29 cellular contexts compared by ENCODE assay signal in genomic region chr2:188416367-188416766, GRCh38.
DNase-seq lines count a peak whose midpoint lies in the region; ATAC-seq and TF ChIP-seq lines count a peak whose summit lies in the region.
"Had no signal": no experiment of that assay in that cellular context is flagged by ENCODE, and none has a peak within 500 bp of the region (broad histone marks: within the 10 kb centered on the region; RNA-seq: fewer than 3 reads in every experiment).

No MANE protein-coding gene starts in this region.

- TF ChIP-seq EP300 in esophagus muscularis mucosa (IDR thresholded peaks at IDR 0.05), result no peak

- no peaks in the 10 kb centered on the region for H4K20me1 ChIP-seq in OCI-LY3 (ENCODE audit: insufficient read depth, low read length)

- H3K4me1 ChIP-seq in OCI-LY3 (ENCODE audit: low read length) (peaks cover 9% of the 10 kb centered on the region), mesodermal cell (ENCODE audit: control insufficient read depth, insufficient read depth, low read length, poor library complexity, severe bottlenecking) (no peaks in the 10 kb centered on the region), esophagus muscularis mucosa (peaks cover 0 to 14% (median 5%) of the 10 kb centered on the region in 4 donors), left lung (peaks cover 0 to 5% of the 10 kb centered on the region in 2 donors)
- H3K4me1 ChIP-seq: breast epithelium, parathyroid adenoma, right lobe of liver had no signal

- H3K9ac ChIP-seq in OCI-LY3 (ENCODE audit: low read length), result no peak overlapping the region
- H3K9ac ChIP-seq: GM23248, parathyroid adenoma had no signal

- H3K36me3 ChIP-seq in OCI-LY3 (replicated peaks; ENCODE audit: low read depth, low read length) (no peaks in the 10 kb centered on the region), mesodermal cell (ENCODE audit: control insufficient read depth, insufficient read depth, low read length) (peaks cover 4% of the 10 kb centered on the region), esophagus muscularis mucosa (no peaks in the 10 kb centered on the region), left lung (no peaks in the 10 kb centered on the region)
- H3K36me3 ChIP-seq: breast epithelium, right lobe of liver had no signal

- H2AFZ ChIP-seq in OCI-LY3 (ENCODE audit: low read depth, low read length), result peak overlapping the region; percentile 40; the same call in 1 of the 2 replicates
- H2AFZ ChIP-seq: GM23248, parathyroid adenoma had no signal

- H3K79me2 ChIP-seq in OCI-LY3 (ENCODE audit: low read length), result no peaks in the 10 kb centered on the region
- H3K79me2 ChIP-seq: parathyroid adenoma had no signal

- no peak overlapping the region for H3K4me2 ChIP-seq in OCI-LY3 (ENCODE audit: low read length)

- H3K4me3 ChIP-seq in OCI-LY3 (ENCODE audit: low read length) (no peak overlapping the region), mesodermal cell (ENCODE audit: extremely low read depth, insufficient read depth, low read length, poor library complexity, severe bottlenecking) (no peak overlapping the region), esophagus muscularis mucosa (no peak overlapping the region), left lung (no peak overlapping the region)
- H3K4me3 ChIP-seq: breast epithelium, GM23248, mucosa of descending colon, right lobe of liver had no signal

- no peak for TF ChIP-seq CTCF in 22Rv1 (IDR thresholded peaks at IDR 0.05)
- TF ChIP-seq CTCF in OCI-LY3 (IDR thresholded peaks at IDR 0.05; ENCODE audit: low read depth, low read length), result no peak
- TF ChIP-seq CTCF in esophagus muscularis mucosa (IDR thresholded peaks at IDR 0.05), result no peak
- no peak for TF ChIP-seq CTCF in left lung (IDR thresholded peaks at IDR 0.05)

- H3K27me3 ChIP-seq in OCI-LY3 (ENCODE audit: low read depth, low read length) (no peaks in the 10 kb centered on the region), esophagus muscularis mucosa (no peaks in the 10 kb centered on the region), left lung (no peaks in the 10 kb centered on the region)
- H3K27me3 ChIP-seq: breast epithelium, right lobe of liver had no signal

- ATAC-seq in GM19324 (IDR thresholded peaks at IDR 0.05; ENCODE audit: low FRiP score, unreplicated experiment) (peak; percentile 42), left lung (no peak)
- ATAC-seq: activated T-helper 17 cell treated with anti-CD3 and anti-CD28 coated beads, Interleukin-2, amount 50 U/mL, for 72 hours; CD8-positive, alpha-beta T cell; left ventricle myocardium superior; mucosa of descending colon; natural killer cell treated with Interleukin-12 subunit alpha and Interleukin-12 subunit beta and Interleukin-15 and Interleukin-18, amount 100 ng/mL, for 72 hours; stimulated activated effector memory CD8-positive, alpha-beta T cell treated with anti-CD3 and anti-CD28 coated beads, Interleukin-12 subunit alpha, Interleukin-12 subunit beta, amount 100 ng/mL, for 72 hours had no signal

- DNase-seq in esophagus muscularis mucosa (ENCODE audit: extremely low spot score), result no peak
- no peak for DNase-seq in SIG-M5 treated with dmso at 0.1 percent for 504 hours (lab: John Stamatoyannopoulos, UW; ENCODE audit: unreplicated experiment)
- no peak for DNase-seq in NCI-H1092 (lab: John Stamatoyannopoulos, UW)
- no peak for DNase-seq in left lung
- DNase-seq: activated CD4-positive, alpha-beta memory T cell treated with anti-CD3 and anti-CD28 coated beads, Interleukin-2, amount 10 ng/mL, durations not matched to agents 7 days and 5 days; activated CD4-positive, CD25-positive, alpha-beta regulatory T cell treated with anti-CD3 and anti-CD28 coated beads, Interleukin-2, amount 50 U/mL, for 72 hours; amygdala; CD8-positive, alpha-beta T cell; GM23248; left ventricle myocardium superior; mucosa of descending colon; NCI-H1092 treated with DMSO at 0.1 percent for 48 hours; NCI-H187; NCI-H2171 treated with DMSO at 0.1 percent for 48 hours; NCI-H524; right lobe of liver; SIG-M5; stimulated activated CD4-positive, alpha-beta T cell treated with anti-CD3 and anti-CD28 coated beads, Interleukin-12 subunit alpha, Interleukin-12 subunit beta, amount 100 ng/mL, for 4 hours; stimulated activated CD4-positive, alpha-beta T cell treated with anti-CD3 and anti-CD28 coated beads, Interleukin-4, amount 100 ng/mL, for 1 hour; T-helper 1 cell had no signal

- H3K27ac ChIP-seq in 22Rv1 (peak overlapping the region; percentile 59), OCI-LY3 (ENCODE audit: low read length) (no peak overlapping the region), mesodermal cell (ENCODE audit: low read depth, low read length, severe bottlenecking) (peak overlapping the region; percentile 3), esophagus muscularis mucosa (replicated peaks in 1 of 4) (no peak overlapping the region), left lung (no peak overlapping the region)
- H3K27ac ChIP-seq: breast epithelium, GM23248, parathyroid adenoma, right lobe of liver had no signal

- no peak for TF ChIP-seq POLR2A in esophagus muscularis mucosa (IDR thresholded peaks at IDR 0.05; ENCODE audit: low read depth)

- H3K9me3 ChIP-seq in OCI-LY3 (ENCODE audit: insufficient read depth, low read length) (no peaks in the 10 kb centered on the region; the same call in 1 of the 2 replicates), mesodermal cell (ENCODE audit: control insufficient read depth, low read length) (peaks cover 9% of the 10 kb centered on the region), esophagus muscularis mucosa (peaks cover 0 to 3% (median 0%) of the 10 kb centered on the region in 4 donors), left lung (peaks cover 0 to 19% of the 10 kb centered on the region in 2 donors)
- H3K9me3 ChIP-seq: mucosa of descending colon, right lobe of liver had no signal

- intact Hi-C loops in esophagus muscularis mucosa (cut with DNase I) (no loop called here), left lung (cut with DNase I) (no loop called here)

Comparison
In these comparisons a context has a peak if more than half of its experiments do, and no peak if none do; other contexts are left out.
1. H3K27ac ChIP-seq: peak in 22Rv1 (single experiment) and mesodermal cell (single experiment); none in OCI-LY3 (single experiment), esophagus muscularis mucosa (0 of 4) and left lung (0 of 2).